ENCODE assay signal across 13 cellular contexts in genomic region chr5:10556331-10556807, GRCh38. TPM values are rescaled to one million over a fixed set of nuclear protein-coding genes. Genes with fewer than 3 reads are reported as not detected.
DNase-seq lines count a peak whose midpoint lies in the region; ATAC-seq, FAIRE-seq and TF ChIP-seq lines count a peak whose summit lies in the region.
"Had no signal": no experiment of that assay in that cellular context is flagged by ENCODE, and none has a peak within 500 bp of the region (broad histone marks: within the 10 kb centered on the region; RNA-seq: fewer than 3 reads in every experiment).

No MANE protein-coding gene starts in this region.

- no peaks in the 10 kb centered on the region for H3K79me2 ChIP-seq in ACC112 (ENCODE audit: control insufficient read depth, insufficient read depth, low read length, unreplicated experiment)
- H3K79me2 ChIP-seq in keratinocyte (ENCODE audit: control insufficient read depth, insufficient read depth, low read length): no peaks in the 10 kb centered on the region

- peaks cover 47% of the 10 kb centered on the region for H3K4me1 ChIP-seq in ACC112 (ENCODE audit: control insufficient read depth, insufficient read depth, low read length, unreplicated experiment)
- H3K4me1 ChIP-seq in keratinocyte (ENCODE audit: control insufficient read depth, extremely low read depth, insufficient read depth, low read length): peaks cover 49% of the 10 kb centered on the region

- H4K20me1 ChIP-seq in keratinocyte (ENCODE audit: control insufficient read depth, extremely low read depth, insufficient read depth, low read length): no peaks in the 10 kb centered on the region

- TF ChIP-seq CTCF in keratinocyte (optimal IDR thresholded peaks at IDR 0.05 in 1 of 3, IDR thresholded peaks at IDR 0.05 in 1 of 3, conservative IDR thresholded peaks at IDR 0.05 in 1 of 3; ENCODE audit: extremely low read depth in 1 of 3, insufficient read depth in 2 of 3, low read length in 3 of 3): no peak

- H3K9me1 ChIP-seq in keratinocyte (ENCODE audit: control insufficient read depth, extremely low read depth, insufficient read depth, low read length): no peaks in the 10 kb centered on the region

- peak overlapping the region; percentile 37 for H2AFZ ChIP-seq in ACC112 (ENCODE audit: low read length, unreplicated experiment)
- peak overlapping the region; percentile 72 for H2AFZ ChIP-seq in keratinocyte (ENCODE audit: control insufficient read depth, low read length)

- H3K36me3 ChIP-seq in ACC112 (ENCODE audit: insufficient read depth, low read length) (no peaks in the 10 kb centered on the region), keratinocyte (ENCODE audit: control insufficient read depth in 2 of 2, extremely low read depth in 1 of 2, insufficient read depth in 2 of 2, low read length in 2 of 2) (no peaks in the 10 kb centered on the region)

- H3K9ac ChIP-seq in keratinocyte (ENCODE audit: control insufficient read depth, extremely low read depth, insufficient read depth, low read length): peak overlapping the region; percentile 30

- no peak for ATAC-seq in GM18909 (IDR thresholded peaks at IDR 0.05; ENCODE audit: poor library complexity, unreplicated experiment)
- ATAC-seq in GM21381 (IDR thresholded peaks at IDR 0.05; ENCODE audit: unreplicated experiment): no peak
- no peak for ATAC-seq in GM18907 (IDR thresholded peaks at IDR 0.05; ENCODE audit: unreplicated experiment)
- ATAC-seq: activated CD8-positive, alpha-beta T cell treated with anti-CD3 and anti-CD28 coated beads, Interleukin-2, amount 10 ng/mL, durations not matched to agents 7 days and 5 days had no signal

- peak overlapping the region; percentile 75 for H3K27ac ChIP-seq in ACC112 (ENCODE audit: low read depth, low read length)
- H3K27ac ChIP-seq in keratinocyte (ENCODE audit: control insufficient read depth, insufficient read depth, low read length): peak overlapping the region; percentile 33

- FAIRE-seq in keratinocyte (lab: Jason Lieb, UNC): no peak

- H3K27me3 ChIP-seq in ACC112 (ENCODE audit: insufficient read depth, low read length): no peaks in the 10 kb centered on the region
- H3K27me3 ChIP-seq in keratinocyte (ENCODE audit: control insufficient read depth, extremely low read depth, insufficient read depth, low read length): no peaks in the 10 kb centered on the region

- H3K9me3 ChIP-seq in keratinocyte (ENCODE audit: control insufficient read depth, low read depth, low read length): no peaks in the 10 kb centered on the region

- H3K4me2 ChIP-seq in keratinocyte (ENCODE audit: control insufficient read depth, extremely low read depth, insufficient read depth, low read depth, low read length): peak overlapping the region; percentile 67

- DNase-seq in HK-2 (ENCODE audit: unreplicated experiment): peak; percentile 65
- peak; percentile 71 for DNase-seq in amniotic epithelial cell (ENCODE audit: low read depth)
- no peak for DNase-seq in keratinocyte (ENCODE audit: low read depth, low spot score)
- DNase-seq in activated effector memory CD4-positive, alpha-beta T cell treated with anti-CD3 and anti-CD28 coated beads, Interleukin-2, amount 50 U/mL, for 16 hours: no peak
- DNase-seq: activated CD8-positive, alpha-beta T cell treated with anti-CD3 and anti-CD28 coated beads, Interleukin-2, amount 10 ng/mL, durations not matched to agents 7 days and 5 days; CD4-positive, CD25-positive, alpha-beta regulatory T cell; NCI-H146; SIG-M5; stimulated activated naive CD4-positive, alpha-beta T cell treated with Interleukin-2 at 50 U/mL for 16 hours had no signal

- dilution Hi-C loops in keratinocyte (cut with MboI; ENCODE audit: extremely low pct_ligation_motif_present, low sequenced_read_pairs): no loop called here

- H3K4me3 ChIP-seq in ACC112 (ENCODE audit: low read depth, low read length) (no peak overlapping the region; the same call in 1 of the 2 replicates), keratinocyte (ENCODE audit: control insufficient read depth in 2 of 3, extremely low read depth in 1 of 3, insufficient read depth in 2 of 3, low read depth in 1 of 3, low read length in 3 of 3) (no peak overlapping the region)

RNA-seq across cellular contexts. Expression of gene ANKRD33B, which starts 7.5 kb away (rescaled TPM):
- polyA plus RNA-seq in keratinocyte: 0.97 to 2.0 TPM (median 1.9 TPM) in 3 replicates
- polyA plus RNA-seq in keratinocyte (2011; ENCODE audit: low read depth): 0.46 TPM
- polyA plus RNA-seq in keratinocyte (2011; cell fraction: cytosol; rRNA removed): 1.2 and 1.4 TPM in 2 replicates
- 3.9 and 4.2 TPM in 2 replicates for polyA plus RNA-seq in keratinocyte (2011; cell fraction: nucleus; rRNA removed)
- 0.82 and 2.5 TPM in 2 replicates for polyA plus RNA-seq in keratinocyte (2012; ENCODE audit: low replicate concordance)
- polyA minus RNA-seq in keratinocyte: 3.3 to 7.7 TPM (median 6.4 TPM) in 3 replicates
- 4.0 TPM for polyA minus RNA-seq in keratinocyte (2011; cell fraction: cytosol; rRNA and poly(A)+ RNA removed)
- polyA minus RNA-seq in keratinocyte (2011; cell fraction: nucleus; rRNA and poly(A)+ RNA removed): 6.0 and 8.5 TPM in 2 replicates

Comparison
In these comparisons a context has a peak if more than half of its experiments do, and no peak if none do; other contexts are left out.
1. DNase-seq: peak in HK-2 (single experiment) and amniotic epithelial cell (single experiment); none in keratinocyte (single experiment) and activated effector memory CD4-positive, alpha-beta T cell treated with anti-CD3 and anti-CD28 coated beads, Interleukin-2, amount 50 U/mL, for 16 hours (single experiment).